In the genomic region with DNA sequence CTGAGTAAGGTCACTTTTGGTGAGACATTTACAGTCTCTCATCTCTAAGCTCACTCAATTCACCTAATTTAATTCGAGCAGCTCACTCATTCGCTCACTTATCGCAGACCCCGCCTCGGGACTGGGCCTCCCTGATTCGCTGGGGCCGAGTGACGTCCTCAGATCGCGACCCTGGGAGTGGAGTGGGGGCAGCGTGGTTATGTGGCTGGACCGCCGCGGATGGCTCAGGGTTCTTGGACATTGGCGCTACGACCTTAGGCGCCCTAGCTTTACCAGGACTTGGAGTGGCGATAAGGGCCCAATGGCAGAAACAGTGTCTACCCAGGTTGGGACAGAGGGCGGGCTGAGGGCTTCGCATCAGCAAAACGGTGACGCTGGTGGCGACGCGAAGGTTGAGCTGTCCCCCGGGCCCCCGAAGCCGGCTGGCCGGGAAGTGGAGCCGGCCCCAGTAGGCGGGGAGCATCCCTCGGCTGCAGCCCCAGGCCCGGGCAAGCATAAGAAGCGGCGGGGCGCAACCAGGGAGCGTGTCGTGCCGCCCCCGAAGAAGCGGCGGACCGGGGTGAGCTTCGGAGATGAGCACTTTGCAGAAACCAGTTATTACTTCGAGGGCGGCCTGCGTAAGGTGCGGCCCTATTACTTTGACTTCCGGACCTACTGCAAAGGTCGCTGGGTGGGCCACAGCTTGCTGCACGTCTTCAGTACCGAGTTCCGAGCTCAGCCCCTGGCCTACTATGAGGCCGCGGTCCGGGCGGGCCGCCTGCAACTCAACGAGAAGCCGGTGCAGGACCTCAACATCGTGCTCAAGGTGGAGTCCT, we compare ENCODE assay signal across 8 cellular contexts. TPM values are rescaled to one million over a fixed set of nuclear protein-coding genes. Genes with fewer than 3 reads are reported as not detected.
DNase-seq lines count a peak whose midpoint lies in the region; ATAC-seq and TF ChIP-seq lines count a peak whose summit lies in the region.

A gene with protein sequence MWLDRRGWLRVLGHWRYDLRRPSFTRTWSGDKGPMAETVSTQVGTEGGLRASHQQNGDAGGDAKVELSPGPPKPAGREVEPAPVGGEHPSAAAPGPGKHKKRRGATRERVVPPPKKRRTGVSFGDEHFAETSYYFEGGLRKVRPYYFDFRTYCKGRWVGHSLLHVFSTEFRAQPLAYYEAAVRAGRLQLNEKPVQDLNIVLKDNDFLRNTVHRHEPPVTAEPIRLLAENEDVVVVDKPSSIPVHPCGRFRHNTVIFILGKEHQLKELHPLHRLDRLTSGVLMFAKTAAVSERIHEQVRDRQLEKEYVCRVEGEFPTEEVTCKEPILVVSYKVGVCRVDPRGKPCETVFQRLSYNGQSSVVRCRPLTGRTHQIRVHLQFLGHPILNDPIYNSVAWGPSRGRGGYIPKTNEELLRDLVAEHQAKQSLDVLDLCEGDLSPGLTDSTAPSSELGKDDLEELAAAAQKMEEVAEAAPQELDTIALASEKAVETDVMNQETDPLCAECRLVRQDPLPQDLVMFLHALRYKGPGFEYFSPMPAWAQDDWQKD (plus strand): TSS at position 161 of the 815 bp plus-strand sequence. CDS start 39 bp downstream, at position 200.

- POLR2A ChIA-PET in AG04450 (lab: Yijun Ruan, JAX), result interaction anchor here (0.6 to 1.5 kb wide), 5 partner anchors 10 to 325 kb away, joined by 3 to 6 read pairs (median 4); a partner anchor contains a TSS
- POLR2A ChIA-PET in activated CD4-positive, alpha-beta T cell treated with anti-CD3 and anti-CD28 coated beads, Interleukin-2, amount 10 ng/mL, durations not matched to agents 7 days and 5 days (lab: Charles Lee), result interaction anchor here (0.6 to 0.8 kb wide), 4 partner anchors 21 to 322 kb away, joined by 3 to 7 read pairs (median 4); a partner anchor contains a TSS

- intact Hi-C loops in left lung (cut with DNase I), result no loop called here

- ATAC-seq in GM19035 (IDR thresholded peaks at IDR 0.05; ENCODE audit: unreplicated experiment) (peak; percentile 61), HG03442 (IDR thresholded peaks at IDR 0.05; ENCODE audit: unreplicated experiment) (peak; percentile 44), left lung (peak; percentile 80)

- H3K4me1 Mint-ChIP-seq in activated CD4-positive, alpha-beta T cell treated with anti-CD3 and anti-CD28 coated beads, Interleukin-2, amount 10 ng/mL, durations not matched to agents 7 days and 5 days, result peaks cover 40% of the 10 kb centered on the region

- H3K9me3 ChIP-seq in AG04450 (ENCODE audit: control insufficient read depth, insufficient read depth, low read length) (no peaks in the 10 kb centered on the region; the same call in 1 of the 2 replicates), left lung (no peaks in the 10 kb centered on the region)

- peaks cover 0 to 28% of the 10 kb centered on the region in 2 donors for H3K36me3 ChIP-seq in left lung

- H3K36me3 Mint-ChIP-seq in activated CD4-positive, alpha-beta T cell treated with anti-CD3 and anti-CD28 coated beads, Interleukin-2, amount 10 ng/mL, durations not matched to agents 7 days and 5 days (ENCODE audit: low read depth), result peaks cover 13% of the 10 kb centered on the region

- no peaks in the 10 kb centered on the region for H3K9me3 Mint-ChIP-seq in activated CD4-positive, alpha-beta T cell treated with anti-CD3 and anti-CD28 coated beads, Interleukin-2, amount 10 ng/mL, durations not matched to agents 7 days and 5 days

- peaks cover 2% of the 10 kb centered on the region for H3K27me3 Mint-ChIP-seq in activated CD4-positive, alpha-beta T cell treated with anti-CD3 and anti-CD28 coated beads, Interleukin-2, amount 10 ng/mL, durations not matched to agents 7 days and 5 days

- H3K4me1 ChIP-seq in left lung, result peaks cover 5 to 25% of the 10 kb centered on the region in 2 donors

- H3K27me3 ChIP-seq in AG04450 (ENCODE audit: control insufficient read depth, insufficient read depth, low read length) (no peaks in the 10 kb centered on the region), left lung (no peaks in the 10 kb centered on the region)

- H3K27ac Mint-ChIP-seq in activated CD4-positive, alpha-beta T cell treated with anti-CD3 and anti-CD28 coated beads, Interleukin-2, amount 10 ng/mL, durations not matched to agents 7 days and 5 days, result peak within 1 kb of the TSS; percentile 97

- TF ChIP-seq CTCF in AG04450 (IDR thresholded peaks at IDR 0.05; ENCODE audit: low read depth, low read length) (no peak), left lung (IDR thresholded peaks at IDR 0.05) (no peak)

- H3K4me3 ChIP-seq in AG04450 (ENCODE audit: low read depth, low read length) (peak within 1 kb of the TSS; percentile 98), left lung (peak within 1 kb of the TSS; percentile 60 to 88)

- DNase-seq in AG04450 (ENCODE audit: low read depth, low spot score), result peak; percentile 48
- peak; percentile 69 for DNase-seq in NCI-H748 treated with DMSO at 0.1 percent for 48 hours (lab: John Stamatoyannopoulos, UW)
- peak; percentile 96 for DNase-seq in activated CD4-positive, alpha-beta T cell treated with anti-CD3 and anti-CD28 coated beads, Interleukin-2, amount 10 ng/mL, durations not matched to agents 7 days and 5 days
- DNase-seq in dedifferentiated amniotic fluid mesenchymal stem cell (ENCODE audit: extremely low spot score), result peak; percentile 93
- peak; percentile 93 to 95 for DNase-seq in left lung
- DNase-seq in stimulated activated CD4-positive, alpha-beta T cell treated with anti-CD3 and anti-CD28 coated beads, Interleukin-2, amount 100 ng/mL, for 24 hours, result peak; percentile 93 to 95

- H3K4me3 Mint-ChIP-seq in activated CD4-positive, alpha-beta T cell treated with anti-CD3 and anti-CD28 coated beads, Interleukin-2, amount 10 ng/mL, durations not matched to agents 7 days and 5 days, result peak within 1 kb of the TSS; percentile 93

- CTCF ChIA-PET in AG04450 (lab: Charles Lee), result interaction anchor here (0.8 to 1.7 kb wide), 4 partner anchors 20 to 324 kb away, joined by 3 to 10 read pairs (median 6); no protein-coding TSS in a partner anchor
- CTCF ChIA-PET in activated CD4-positive, alpha-beta T cell treated with anti-CD3 and anti-CD28 coated beads, Interleukin-2, amount 10 ng/mL, durations not matched to agents 7 days and 5 days (lab: Charles Lee), result interaction anchor here (0.7 to 1.8 kb wide), 5 partner anchors 10 to 187 kb away, joined by 3 to 9 read pairs (median 3); no protein-coding TSS in a partner anchor

- H3K27ac ChIP-seq in AG04450 (ENCODE audit: low read depth, low read length), result peak within 1 kb of the TSS; percentile 80
- peak within 1 kb of the TSS; percentile 58 to 68 for H3K27ac ChIP-seq in left lung

RNA-seq across cellular contexts. Expression of the gene that starts here (rescaled TPM):
- 5.9 and 7.0 TPM in 2 replicates for polyA plus RNA-seq in AG04450 (2011; rRNA removed)
- 11.0 and 13.6 TPM in 2 replicates for polyA minus RNA-seq in AG04450 (2011; rRNA and poly(A)+ RNA removed)
- 10 to 100 TPM in 1 of 2 experiments, 1 to 10 TPM in 1; 10.0 to 13.0 TPM for total RNA-seq in activated CD4-positive, alpha-beta T cell treated with anti-CD3 and anti-CD28 coated beads, Interleukin-2, amount 10 ng/mL, durations not matched to agents 7 days and 5 days
- total RNA-seq in left lung, result 1 to 10 TPM; 5.8 to 6.6 TPM

Comparison
In these comparisons a context has a peak if more than half of its experiments do, and no peak if none do; other contexts are left out.
1. Peak in every context shown above with its lines: DNase-seq, ATAC-seq, H3K4me3 ChIP-seq and H3K27ac ChIP-seq.